In genomic region chr5:177510567-177511053, GRCh38 we compare ENCODE assay signal across 11 cellular contexts. TPM values are rescaled to one million over a fixed set of nuclear protein-coding genes. Genes with fewer than 3 reads are reported as not detected.
DNase-seq lines count a peak whose midpoint lies in the region; ATAC-seq and TF ChIP-seq lines count a peak whose summit lies in the region.
"Had no signal": no experiment of that assay in that cellular context is flagged by ENCODE, and none has a peak within 500 bp of the region (broad histone marks: within the 10 kb centered on the region; RNA-seq: fewer than 3 reads in every experiment).

No MANE protein-coding gene starts in this region.

- peaks cover 56 to 75% of the 10 kb centered on the region in 2 donors for H3K36me3 Mint-ChIP-seq in CD14-positive monocyte
- H3K36me3 Mint-ChIP-seq in activated T-helper 2 cell treated with anti-CD3 and anti-CD28 coated beads, Interferon-gamma antibody, Interleukin-2, Interleukin-4, amounts not matched to agents 10 μg/mL and 5 μg/mL and 100 μg/mL, durations not matched to agents 14 hours and 24 hours and 36 hours (ENCODE audit: low read depth) = peaks cover 51% of the 10 kb centered on the region

- H3K27ac ChIP-seq in colonic mucosa = peak overlapping the region; percentile 40
- peak overlapping the region in 1 of 2 donors; percentile 38 for H3K27ac ChIP-seq in breast epithelium

- H3K27me3 ChIP-seq in colonic mucosa = no peaks in the 10 kb centered on the region
- no peaks in the 10 kb centered on the region for H3K27me3 ChIP-seq in breast epithelium

- peak overlapping the region; percentile 99 to 100 (median 99) for H3K27ac Mint-ChIP-seq in CD14-positive monocyte
- H3K27ac Mint-ChIP-seq in activated T-helper 2 cell treated with anti-CD3 and anti-CD28 coated beads, Interferon-gamma antibody, Interleukin-2, Interleukin-4, amounts not matched to agents 10 μg/mL and 5 μg/mL and 100 μg/mL, durations not matched to agents 14 hours and 24 hours and 36 hours = no peak overlapping the region
- H3K27ac Mint-ChIP-seq: activated CD4-positive, alpha-beta T cell treated with anti-CD3 and anti-CD28 coated beads, Interleukin-2, amount 10 ng/mL, durations not matched to agents 7 days and 5 days; type B pancreatic cell had no signal

- no peak for TF ChIP-seq POLR2A in breast epithelium (IDR thresholded peaks at IDR 0.05)

- H3K4me3 ChIP-seq in colonic mucosa = no peak overlapping the region
- no peak overlapping the region for H3K4me3 ChIP-seq in breast epithelium

- H3K36me3 ChIP-seq in colonic mucosa (peaks cover 16% of the 10 kb centered on the region), breast epithelium (peaks cover 20% of the 10 kb centered on the region)

- DNase-seq in CD14-positive monocyte (ENCODE audit: low spot score) (peak; percentile 96), colonic mucosa (no peak), breast epithelium (ENCODE audit: low spot score in 2 of 2) (no peak), NCI-H1092 (lab: John Stamatoyannopoulos, UW) (no peak)
- DNase-seq in activated T-helper 2 cell treated with anti-CD3 and anti-CD28 coated beads, Interferon-gamma antibody, Interleukin-2, Interleukin-4, amounts not matched to agents 10 μg/mL and 5 μg/mL and 100 μg/mL, durations not matched to agents 14 hours and 24 hours and 36 hours (ENCODE audit: low spot score) = no peak
- no peak for DNase-seq in NK-92 treated with Interleukin-12 subunit alpha and Interleukin-12 subunit beta, amount 100 ng/mL, for 24 hours (lab: John Stamatoyannopoulos, UW)
- DNase-seq: activated CD4-positive, alpha-beta T cell treated with anti-CD3 and anti-CD28 coated beads, Interleukin-2, amount 10 ng/mL, durations not matched to agents 7 days and 5 days; midbrain had no signal

- no peak overlapping the region for H3K9ac ChIP-seq in colonic mucosa (ENCODE audit: low read depth in 2 of 2, low read length in 2 of 2)

- H3K4me1 Mint-ChIP-seq in CD14-positive monocyte = peaks cover 45% of the 10 kb centered on the region
- peaks cover 8% of the 10 kb centered on the region for H3K4me1 Mint-ChIP-seq in activated T-helper 2 cell treated with anti-CD3 and anti-CD28 coated beads, Interferon-gamma antibody, Interleukin-2, Interleukin-4, amounts not matched to agents 10 μg/mL and 5 μg/mL and 100 μg/mL, durations not matched to agents 14 hours and 24 hours and 36 hours (ENCODE audit: low read depth)

- H3K27me3 Mint-ChIP-seq in CD14-positive monocyte (ENCODE audit: low read depth in 3 of 3) = peaks cover 0 to 9% (median 3%) of the 10 kb centered on the region in 3 donors
- H3K27me3 Mint-ChIP-seq in activated T-helper 2 cell treated with anti-CD3 and anti-CD28 coated beads, Interferon-gamma antibody, Interleukin-2, Interleukin-4, amounts not matched to agents 10 μg/mL and 5 μg/mL and 100 μg/mL, durations not matched to agents 14 hours and 24 hours and 36 hours (ENCODE audit: low read depth) = no peaks in the 10 kb centered on the region
- H3K27me3 Mint-ChIP-seq: activated CD4-positive, alpha-beta T cell treated with anti-CD3 and anti-CD28 coated beads, Interleukin-2, amount 10 ng/mL, durations not matched to agents 7 days and 5 days; type B pancreatic cell had no signal

- intact Hi-C loops in CD14-positive monocyte (cut with micrococcal nuclease) (loop anchor here in 1 of 2 donors (2.0 kb wide), 1 partner anchor 34 kb away; no protein-coding TSS in a partner anchor), colonic mucosa (cut with DNase I) (loop anchor here (10.0 kb wide), 1 partner anchor 84 kb away; the partner anchor contains the start of gene TMED9), breast epithelium (cut with DNase I; ENCODE audit: low total_unique reads) (no loop called here)
- intact Hi-C loops in activated T-helper 2 cell treated with anti-CD3 and anti-CD28 coated beads, Interferon-gamma antibody, Interleukin-2, Interleukin-4, amounts not matched to agents 10 μg/mL and 5 μg/mL and 100 μg/mL, durations not matched to agents 14 hours and 24 hours and 36 hours (cut with micrococcal nuclease) = no loop called here

- H3K9me3 Mint-ChIP-seq in CD14-positive monocyte = peaks cover 0 to 5% (median 0%) of the 10 kb centered on the region in 7 donors
- H3K9me3 Mint-ChIP-seq in activated T-helper 2 cell treated with anti-CD3 and anti-CD28 coated beads, Interferon-gamma antibody, Interleukin-2, Interleukin-4, amounts not matched to agents 10 μg/mL and 5 μg/mL and 100 μg/mL, durations not matched to agents 14 hours and 24 hours and 36 hours = no peaks in the 10 kb centered on the region
- H3K9me3 Mint-ChIP-seq: activated CD4-positive, alpha-beta T cell treated with anti-CD3 and anti-CD28 coated beads, Interleukin-2, amount 10 ng/mL, durations not matched to agents 7 days and 5 days; type B pancreatic cell had no signal

- H3K4me3 Mint-ChIP-seq in CD14-positive monocyte = peak overlapping the region; percentile 98 to 99
- H3K4me3 Mint-ChIP-seq in activated T-helper 2 cell treated with anti-CD3 and anti-CD28 coated beads, Interferon-gamma antibody, Interleukin-2, Interleukin-4, amounts not matched to agents 10 μg/mL and 5 μg/mL and 100 μg/mL, durations not matched to agents 14 hours and 24 hours and 36 hours (ENCODE audit: low read depth) = no peak overlapping the region
- H3K4me3 Mint-ChIP-seq: activated CD4-positive, alpha-beta T cell treated with anti-CD3 and anti-CD28 coated beads, Interleukin-2, amount 10 ng/mL, durations not matched to agents 7 days and 5 days; type B pancreatic cell had no signal

- H3K4me1 ChIP-seq in colonic mucosa = peaks cover 4% of the 10 kb centered on the region
- peaks cover 2% of the 10 kb centered on the region in 2 donors for H3K4me1 ChIP-seq in breast epithelium

- H3K9me3 ChIP-seq in colonic mucosa = no peaks in the 10 kb centered on the region
- no peaks in the 10 kb centered on the region for H3K9me3 ChIP-seq in breast epithelium

- ATAC-seq in GM19463 (IDR thresholded peaks at IDR 0.05; ENCODE audit: unreplicated experiment) = peak; percentile 30
- peak; percentile 29 for ATAC-seq in HG03571 (IDR thresholded peaks at IDR 0.05; ENCODE audit: unreplicated experiment)

- no peak for TF ChIP-seq CTCF in CD14-positive monocyte (IDR thresholded peaks at IDR 0.05)
- TF ChIP-seq CTCF in colonic mucosa (IDR thresholded peaks at IDR 0.05) = no peak
- TF ChIP-seq CTCF in breast epithelium (IDR thresholded peaks at IDR 0.05) = no peak

RNA-seq across cellular contexts. Expression of gene DOK3, which starts 1.0 kb away (rescaled TPM):
- polyA plus RNA-seq in CD14-positive monocyte = 10 to 100 TPM; 62.8 to 98.3 TPM
- total RNA-seq in colonic mucosa = 1 to 10 TPM; 4.1 to 8.9 TPM
- 3.3 and 4.9 TPM in 2 replicates for total RNA-seq in activated T-helper 2 cell treated with anti-CD3 and anti-CD28 coated beads, Interferon-gamma antibody, Interleukin-2, Interleukin-4, amounts not matched to agents 10 μg/mL and 5 μg/mL and 100 μg/mL, durations not matched to agents 14 hours and 24 hours and 36 hours
- total RNA-seq in breast epithelium = 1 to 10 TPM; 1.6 to 7.2 (median 6.6) TPM

RNA-seq across cellular contexts. Expression of gene DDX41, which starts 6.2 kb away (rescaled TPM):
- polyA plus RNA-seq in CD14-positive monocyte = 10 to 100 TPM; 44.9 to 70.3 TPM
- total RNA-seq in colonic mucosa = 100 to 1,000 TPM in 1 of 2 donors, 10 to 100 TPM in 1; 84.3 to 134 TPM
- 138 and 144 TPM in 2 replicates for total RNA-seq in activated T-helper 2 cell treated with anti-CD3 and anti-CD28 coated beads, Interferon-gamma antibody, Interleukin-2, Interleukin-4, amounts not matched to agents 10 μg/mL and 5 μg/mL and 100 μg/mL, durations not matched to agents 14 hours and 24 hours and 36 hours
- 100 to 1,000 TPM in 2 of 3 donors, 10 to 100 TPM in 1; 76.0 to 110 (median 103) TPM for total RNA-seq in breast epithelium

RNA-seq across cellular contexts. Expression of gene PDLIM7, which starts 13.2 kb away (rescaled TPM):
- polyA plus RNA-seq in CD14-positive monocyte = 10 to 100 TPM; 21.6 to 27.2 TPM
- total RNA-seq in colonic mucosa = 10 to 100 TPM; 19.7 to 44.9 TPM
- total RNA-seq in activated T-helper 2 cell treated with anti-CD3 and anti-CD28 coated beads, Interferon-gamma antibody, Interleukin-2, Interleukin-4, amounts not matched to agents 10 μg/mL and 5 μg/mL and 100 μg/mL, durations not matched to agents 14 hours and 24 hours and 36 hours = 85.4 and 86.9 TPM in 2 replicates
- total RNA-seq in breast epithelium = 10 to 100 TPM; 17.1 to 61.9 (median 42.6) TPM

RNA-seq across cellular contexts. Expression of gene DBN1, which starts 37.2 kb away (rescaled TPM):
- polyA plus RNA-seq in CD14-positive monocyte = 1 to 10 TPM in 1 of 2 donors, under 1 TPM in 1; 0.71 to 1.6 TPM
- 10 to 100 TPM in 1 of 2 donors, 1 to 10 TPM in 1; 9.3 to 18.8 TPM for total RNA-seq in colonic mucosa
- total RNA-seq in activated T-helper 2 cell treated with anti-CD3 and anti-CD28 coated beads, Interferon-gamma antibody, Interleukin-2, Interleukin-4, amounts not matched to agents 10 μg/mL and 5 μg/mL and 100 μg/mL, durations not matched to agents 14 hours and 24 hours and 36 hours = 28.7 and 32.9 TPM in 2 replicates
- total RNA-seq in breast epithelium = 10 to 100 TPM; 30.7 to 94.6 (median 61.3) TPM

RNA-seq across cellular contexts. Expression of gene FAM193B, which starts 43.8 kb away (rescaled TPM):
- 1 to 10 TPM; 1.6 to 1.9 TPM for polyA plus RNA-seq in CD14-positive monocyte
- total RNA-seq in colonic mucosa (10 to 100 TPM; 39.4 to 78.6 TPM), breast epithelium (10 to 100 TPM; 35.4 to 81.5 (median 77.0) TPM)
- 75.8 and 81.0 TPM in 2 replicates for total RNA-seq in activated T-helper 2 cell treated with anti-CD3 and anti-CD28 coated beads, Interferon-gamma antibody, Interleukin-2, Interleukin-4, amounts not matched to agents 10 μg/mL and 5 μg/mL and 100 μg/mL, durations not matched to agents 14 hours and 24 hours and 36 hours
